In genomic region chr3:164951403-164951802, GRCh38 we compare ENCODE assay signal across 7 cellular contexts.
DNase-seq lines count a peak whose midpoint lies in the region; ATAC-seq, FAIRE-seq and TF ChIP-seq lines count a peak whose summit lies in the region.
"Not testable (repeated sequence)": the region's sequence is repeated elsewhere in the genome, so short reads cannot be mapped to it uniquely, and the experiment has no call there.

No MANE protein-coding gene starts in this region.

- peak overlapping the region; percentile 81; the same call in 1 of the 2 replicates for H3K4me3 Mint-ChIP-seq in HFFc6

- BruUV-seq in GM12878 (replicated peaks; lab: Mats Ljungman, UMichigan) = not testable (repeated sequence)

- H3K4me3 ChIP-seq in A549 = peak overlapping the region; percentile 46
- H3K4me3 ChIP-seq in GM12878 = not testable (repeated sequence)

- RAD21 ChIA-PET in GM12878 (lab: Charles Lee; ENCODE audit: unreplicated experiment) = not testable (repeated sequence)

- not testable (repeated sequence) for FAIRE-seq in A549 (lab: Jason Lieb, UNC); GM12878 (lab: Jason Lieb, UNC)

- TF ChIP-seq CTCF in A549 (IDR thresholded peaks at IDR 0.05); HFFc6 (IDR thresholded peaks at IDR 0.05); GM12878 (IDR thresholded peaks at IDR 0.05 in 2 of 3, conservative IDR thresholded peaks at IDR 0.05 in 1 of 3; ENCODE audit: control insufficient read depth in 2 of 3, extremely low read depth in 1 of 3, insufficient read depth in 1 of 3, low read depth in 3 of 3, low read length in 3 of 3): not testable (repeated sequence)

- CTCF ChIA-PET in A549 (lab: Yijun Ruan, JAX); GM12878 (lab: Yijun Ruan, JAX): not testable (repeated sequence)

- not testable (repeated sequence) for TF ChIP-seq RAD21 in A549 (conservative IDR thresholded peaks at IDR 0.05 in 1 of 2, IDR thresholded peaks at IDR 0.05 in 1 of 2); GM12878 (IDR thresholded peaks at IDR 0.05; ENCODE audit: insufficient read depth, low read depth, low read length)

- ATAC-seq in A549 = peak; percentile 77 to 87; a peak in 5 of 6 replicates
- not testable (repeated sequence) for ATAC-seq in GM12878

- H3K27ac Mint-ChIP-seq in HFFc6 = not testable (repeated sequence)

- not testable (repeated sequence) for TF ChIP-seq EP300 in A549 (IDR thresholded peaks at IDR 0.05); GM12878 (IDR thresholded peaks at IDR 0.05; ENCODE audit: borderline replicate concordance in 1 of 2, control insufficient read depth in 1 of 2, low read depth in 2 of 2, low read length in 2 of 2)

- not testable (repeated sequence) for H3K27me3 ChIP-seq in GM12878 (replicated peaks in 1 of 2; ENCODE audit: control insufficient read depth in 2 of 2, insufficient read depth in 2 of 2, low read length in 1 of 2)

- H3K9ac ChIP-seq in GM12878 (ENCODE audit: control insufficient read depth, insufficient read depth, low read length) = not testable (repeated sequence)

- not testable (repeated sequence) for H2AFZ ChIP-seq in GM12878 (ENCODE audit: control insufficient read depth, low read depth, low read length)

- not testable (repeated sequence) for H3K4me1 ChIP-seq in A549; GM12878 (ENCODE audit: control insufficient read depth, insufficient read depth, low read length)

- DNase-seq in A549 (ENCODE audit: low read depth in 1 of 2, low spot score in 1 of 2) (peak in 1 of 2 experiments; percentile 40), ELR (ENCODE audit: low read depth) (peak; percentile 22), M059J (ENCODE audit: low read depth) (peak; percentile 27), NCI-H2227 (lab: John Stamatoyannopoulos, UW; ENCODE audit: unreplicated experiment) (peak; percentile 0), RPMI7951 (ENCODE audit: low read depth) (peak; percentile 45)
- DNase-seq in HFFc6; GM12878 (ENCODE audit: low read depth, low spot score): not testable (repeated sequence)

- H3K79me2 ChIP-seq in GM12878 (ENCODE audit: control insufficient read depth, insufficient read depth, low read length) = not testable (repeated sequence)

- H3K4me2 ChIP-seq in A549 = peak overlapping the region; percentile 58
- H3K4me2 ChIP-seq in GM12878 (ENCODE audit: control insufficient read depth, insufficient read depth) = not testable (repeated sequence)

- not testable (repeated sequence) for H3K27ac ChIP-seq in A549; GM12878 (ENCODE audit: control insufficient read depth, insufficient read depth)

- not testable (repeated sequence) for H3K27me3 Mint-ChIP-seq in HFFc6 (ENCODE audit: insufficient read depth)

- not testable (repeated sequence) for H3K9me3 ChIP-seq in A549; GM12878 (replicated peaks; ENCODE audit: control insufficient read depth, insufficient read depth, low read length)

- WGBS in A549 (ENCODE audit: missing lambda C conversion rate) = 23% methylated on average over 7 of the region's 7 CpGs
- WGBS in GM12878 (ENCODE audit: insufficient coverage, insufficient replicate concordance, low lambda C conversion rate, missing lambda C conversion rate) = 5% methylated on average over 7 of the region's 7 CpGs

- H3K36me3 Mint-ChIP-seq in HFFc6 (ENCODE audit: low read depth) = not testable (repeated sequence)

- in situ Hi-C loops in GM12878 (cut with MboI) = not testable (repeated sequence)

- POLR2A ChIA-PET in A549 (lab: Yijun Ruan, JAX); GM12878 (lab: Charles Lee): not testable (repeated sequence)

- not testable (repeated sequence) for TF ChIP-seq POLR2A in A549 (IDR thresholded peaks at IDR 0.05; ENCODE audit: low read length); GM12878 (IDR thresholded peaks at IDR 0.05; ENCODE audit: low read depth, low read length)

- peaks cover 20% of the 10 kb centered on the region for H3K9me3 Mint-ChIP-seq in HFFc6

- H3K36me3 ChIP-seq in GM12878 (ENCODE audit: control insufficient read depth in 2 of 2, insufficient read depth in 2 of 2, low read length in 1 of 2) = not testable (repeated sequence)

- H3K4me1 Mint-ChIP-seq in HFFc6 (ENCODE audit: low read depth) = not testable (repeated sequence)

- SMC1A ChIA-PET in GM12878 (lab: Charles Lee; ENCODE audit: uncharacterized antibody, unreplicated experiment) = not testable (repeated sequence)

- H4K20me1 ChIP-seq in GM12878 (ENCODE audit: control insufficient read depth, insufficient read depth) = not testable (repeated sequence)

- intact Hi-C loops in GM12878 (cut with micrococcal nuclease; ENCODE audit: unreplicated experiment) = not testable (repeated sequence)

TF ChIP-seq in A549, 52 proteins besides CTCF, POLR2A, EP300 and RAD21:
- TF ChIP-seq EHMT2 (IDR thresholded peaks at IDR 0.05; ENCODE audit: low read depth) = peak; percentile 67; the same call in 1 of the 2 replicates

TF ChIP-seq in GM12878, 131 proteins besides CTCF, POLR2A, EP300 and RAD21:
- TF ChIP-seq YY1 (IDR thresholded peaks at IDR 0.05; ENCODE audit: low read depth, low read length) = 0 out of 2 replicates have a peak, but pooled peaks have one; percentile 28
